In genomic region chr1:201740086-201740541, GRCh38 we compare ENCODE assay signal across 8 cellular contexts.
DNase-seq lines count a peak whose midpoint lies in the region; ATAC-seq, FAIRE-seq and TF ChIP-seq lines count a peak whose summit lies in the region.

No MANE protein-coding gene starts in this region.

- peaks cover 9% of the 10 kb centered on the region for H3K27me3 Mint-ChIP-seq in Calu3 (ENCODE audit: unreplicated experiment)

- H3K27ac Mint-ChIP-seq in Calu3 (ENCODE audit: unreplicated experiment) = no peak overlapping the region

- CTCF ChIA-PET in Calu3 (lab: Charles Lee) = interaction anchor here (0.5 to 1.6 kb wide), 10 partner anchors 9 to 153 kb away, joined by 3 to 7 read pairs (median 4); no protein-coding TSS in a partner anchor
- CTCF ChIA-PET in Panc1 (lab: Charles Lee) = interaction anchor here (0.6 to 1.1 kb wide), 5 partner anchors 19 to 394 kb away, joined by 3 to 10 read pairs (median 4); no protein-coding TSS in a partner anchor

- H3K4me1 Mint-ChIP-seq in Calu3 (ENCODE audit: low read depth, unreplicated experiment) = peaks cover 13% of the 10 kb centered on the region

- peak overlapping the region; percentile 65 for H3K27ac ChIP-seq in Panc1 (ENCODE audit: low read length)
- peak overlapping the region in 1 of 4 donors; percentile 21 for H3K27ac ChIP-seq in pancreas

- peak overlapping the region; percentile 57 to 83 for H3K4me3 ChIP-seq in Panc1 (ENCODE audit: low read depth in 2 of 2, low read length in 2 of 2)
- H3K4me3 ChIP-seq in fibroblast of pulmonary artery (replicated peaks; ENCODE audit: low read depth, low read length) = peak overlapping the region; percentile 85
- H3K4me3 ChIP-seq in pancreas = peak overlapping the region; percentile 45 to 88 (median 68)

- TF ChIP-seq CTCF in Calu3 (IDR thresholded peaks at IDR 0.05; ENCODE audit: unreplicated experiment) = no peak
- TF ChIP-seq CTCF in Panc1 (IDR thresholded peaks at IDR 0.05) = no peak
- TF ChIP-seq CTCF in fibroblast of pulmonary artery (IDR thresholded peaks at IDR 0.05; ENCODE audit: low read length, missing control alignments) = no peak
- no peak for TF ChIP-seq CTCF in pancreas (IDR thresholded peaks at IDR 0.05)

- H3K36me3 Mint-ChIP-seq in Calu3 (ENCODE audit: insufficient read depth, unreplicated experiment) = peaks cover 21% of the 10 kb centered on the region

- no peaks in the 10 kb centered on the region for H3K27me3 ChIP-seq in Panc1 (ENCODE audit: control insufficient read depth, insufficient read depth, low read length)
- H3K27me3 ChIP-seq in pancreas = no peaks in the 10 kb centered on the region

- H3K9me3 ChIP-seq in Panc1 (ENCODE audit: control insufficient read depth, insufficient read depth, low read depth, low read length) (no peaks in the 10 kb centered on the region), pancreas (no peaks in the 10 kb centered on the region)

- no peaks in the 10 kb centered on the region for H3K9me3 Mint-ChIP-seq in Calu3 (ENCODE audit: low read depth, unreplicated experiment)

- peak; percentile 26 for DNase-seq in Calu3
- no peak for DNase-seq in Panc1 (ENCODE audit: low read depth, low spot score)
- no peak for DNase-seq in fibroblast of pulmonary artery (ENCODE audit: low read depth)
- DNase-seq in pancreas = peak in 3 of 6 donors; percentile 42 to 64 (median 60)
- no peak for DNase-seq in D341Med (ENCODE audit: low spot score)
- no peak for DNase-seq in KBM-7
- no peak for DNase-seq in NCI-H146 (lab: John Stamatoyannopoulos, UW)

- ATAC-seq in Panc1 = peak; percentile 74
- ATAC-seq in pancreas = peak; percentile 42 to 61 (median 58)
- ATAC-seq in HG03175 (IDR thresholded peaks at IDR 0.05; ENCODE audit: unreplicated experiment) = no peak

- no TSS peak for BruUV-seq in Calu3 (replicated peaks; lab: Mats Ljungman, UMichigan)
- no TSS peak for BruUV-seq in Panc1 (replicated peaks; lab: Mats Ljungman, UMichigan)

- intact Hi-C loops in Calu3 (cut with micrococcal nuclease; ENCODE audit: unreplicated experiment) (no loop called here), Panc1 (cut with micrococcal nuclease; ENCODE audit: unreplicated experiment) (no loop called here), pancreas (cut with DNase I) (no loop called here)

- 0 out of 2 replicates have a peak, but pooled peaks cover 20% of the 10 kb centered on the region for H3K4me1 ChIP-seq in Panc1 (ENCODE audit: control insufficient read depth, insufficient read depth, low read length)
- H3K4me1 ChIP-seq in pancreas = no peaks in the 10 kb centered on the region

- in situ Hi-C loops in Panc1 (cut with HindIII; ENCODE audit: low pct_unique_long_range_greater_than_20kb, low sequenced_read_pairs) (no loop called here), KBM-7 (cut with MboI; ENCODE audit: low pct_unique_long_range_greater_than_20kb, low sequenced_read_pairs) (no loop called here)

- H3K36me3 ChIP-seq in Panc1 (ENCODE audit: control insufficient read depth, insufficient read depth, low read length) (peaks cover 5% of the 10 kb centered on the region; the same call in 1 of the 2 replicates), pancreas (no peaks in the 10 kb centered on the region)

- peak overlapping the region; percentile 74 for H3K4me3 Mint-ChIP-seq in Calu3 (ENCODE audit: low read depth, unreplicated experiment)

- WGBS in pancreas, 2 donors = 2 to 3% methylated on average over 28 to 29 of the region's 29 CpGs

- no peak for FAIRE-seq in pancreas (lab: Jason Lieb, UNC)

- POLR2A ChIA-PET in Panc1 (lab: Charles Lee) = interaction anchor here (0.7 to 1.9 kb wide), 2 partner anchors 19 to 200 kb away, joined by 3 to 7 read pairs; no protein-coding TSS in a partner anchor
